Comparison of ENCODE assay signal across 9 cellular contexts in the genomic region with DNA sequence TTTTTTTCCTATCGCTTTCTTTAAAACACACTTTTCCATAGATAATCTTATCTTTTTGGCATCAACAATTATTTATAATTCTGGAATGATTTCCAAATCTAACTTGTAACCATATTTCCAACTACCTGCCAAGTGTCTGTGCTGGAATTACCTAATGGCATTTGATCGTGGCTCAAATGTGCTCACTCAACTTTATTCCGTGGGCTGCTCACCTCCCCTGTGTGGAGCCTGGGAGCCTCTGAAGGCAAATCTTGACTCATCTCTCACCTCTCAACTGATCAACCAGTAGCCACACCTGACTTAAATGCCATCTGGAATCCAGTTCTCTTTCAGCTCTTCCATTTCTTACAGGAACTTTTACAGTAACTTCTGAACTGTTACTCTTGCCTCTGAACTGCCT.
"Had no signal": no experiment of that assay in that cellular context is flagged by ENCODE, and none has a peak within 500 bp of the region (broad histone marks: within the 10 kb centered on the region; RNA-seq: fewer than 3 reads in every experiment).

No MANE protein-coding gene starts in this region.

- ATAC-seq: HCT116, K562 had no signal

- H3K27ac ChIP-seq: GM23248, HL-60 had no signal

- FAIRE-seq: K562 had no signal

- H3K36me3 ChIP-seq: HAP-1 had no signal

- H3K9me3 ChIP-seq: HAP-1 had no signal

- H2AFZ ChIP-seq: GM23248 had no signal

- H3K4me3 ChIP-seq: GM23248, HAP-1, K562 had no signal

- H3K4me1 ChIP-seq: HAP-1 had no signal

- DNase-seq: GM23248, GOT3, H7, HFFc6, IMR-90 had no signal

- H3K9ac ChIP-seq: GM23248 had no signal
